ENCODE assay signal across 8 cellular contexts in the genomic region with DNA sequence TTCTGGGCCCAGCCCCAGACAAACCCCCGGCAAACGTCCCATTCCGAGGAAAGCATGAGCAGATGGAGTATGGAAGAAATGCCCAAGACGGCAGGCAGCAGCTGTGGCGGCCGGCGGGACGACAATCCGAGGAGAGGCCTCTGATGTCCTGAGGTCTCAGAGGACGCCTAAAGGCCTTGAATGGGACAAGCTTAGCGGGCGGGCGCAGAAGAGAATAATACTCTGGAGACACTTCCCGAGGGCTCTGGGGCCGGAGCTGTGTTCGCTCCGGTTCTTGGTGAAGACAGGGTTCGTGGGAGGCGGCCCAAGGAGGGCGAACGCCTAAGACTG. TPM values are rescaled to one million over a fixed set of nuclear protein-coding genes. Genes with fewer than 3 reads are reported as not detected.
DNase-seq lines count a peak whose midpoint lies in the region; ATAC-seq and TF ChIP-seq lines count a peak whose summit lies in the region.

No MANE protein-coding gene starts in this region.

- H3K27me3 ChIP-seq in right lobe of liver = no peaks in the 10 kb centered on the region
- H3K27me3 ChIP-seq in tibial nerve = no peaks in the 10 kb centered on the region

- no peak for TF ChIP-seq EP300 in tibial nerve (IDR thresholded peaks at IDR 0.05)

- TF ChIP-seq POLR2A in right lobe of liver (IDR thresholded peaks at IDR 0.05) (no peak), tibial nerve (IDR thresholded peaks at IDR 0.05) (no peak)

- WGBS in right lobe of liver (ENCODE audit: insufficient coverage, low coverage, low lambda C conversion rate, missing lambda C conversion rate) = 4% methylated on average over 21 of the region's 21 CpGs
- WGBS in tibial nerve, 2 donors = 1 to 11% methylated on average over 21 of the region's 21 CpGs

- TF ChIP-seq CTCF in astrocyte of the cerebellum (IDR thresholded peaks at IDR 0.05; ENCODE audit: low read depth, low read length, missing control alignments) (no peak), right lobe of liver (IDR thresholded peaks at IDR 0.05) (no peak), tibial nerve (IDR thresholded peaks at IDR 0.05) (no peak), GM10266 (IDR thresholded peaks at IDR 0.05; ENCODE audit: control insufficient read depth, insufficient read depth, low read depth, missing control alignments) (no peak)

- no peaks in the 10 kb centered on the region for H3K9me3 ChIP-seq in right lobe of liver
- H3K9me3 ChIP-seq in tibial nerve = no peaks in the 10 kb centered on the region

- H3K4me1 ChIP-seq in right lobe of liver = peaks cover 0 to 10% (median 3%) of the 10 kb centered on the region in 4 donors
- peaks cover 0 to 32% (median 21%) of the 10 kb centered on the region in 4 donors for H3K4me1 ChIP-seq in tibial nerve

- peak overlapping the region; percentile 41 to 75 (median 66) for H3K27ac ChIP-seq in right lobe of liver
- peak overlapping the region; percentile 69 to 94 (median 88) for H3K27ac ChIP-seq in tibial nerve

- in situ Hi-C loops in astrocyte of the cerebellum (cut with HindIII; ENCODE audit: low sequenced_read_pairs) = no loop called here
- in situ Hi-C loops in ACHN (cut with HindIII; ENCODE audit: low pct_ligation_motif_present, low pct_unique_long_range_greater_than_20kb, low sequenced_read_pairs) = no loop called here

- peak overlapping the region; percentile 96 for H3K27ac Mint-ChIP-seq in activated T-cell treated with anti-CD3 and anti-CD28 coated beads, Interleukin-2, amount 50 U/mL, for 24 hours

- intact Hi-C loops in right lobe of liver (cut with DNase I) = no loop called here

- peak overlapping the region; percentile 84 for H3K4me3 ChIP-seq in astrocyte of the cerebellum (ENCODE audit: low read depth, low read length)
- peak overlapping the region; percentile 59 to 72 (median 61) for H3K4me3 ChIP-seq in right lobe of liver
- H3K4me3 ChIP-seq in tibial nerve = peak overlapping the region; percentile 56 to 74 (median 62)

- no peaks in the 10 kb centered on the region for H3K27me3 Mint-ChIP-seq in activated T-cell treated with anti-CD3 and anti-CD28 coated beads, Interleukin-2, amount 50 U/mL, for 24 hours

- peak overlapping the region; percentile 94 for H3K4me3 Mint-ChIP-seq in activated T-cell treated with anti-CD3 and anti-CD28 coated beads, Interleukin-2, amount 50 U/mL, for 24 hours

- peaks cover 0 to 49% (median 23%) of the 10 kb centered on the region in 4 donors for H3K36me3 ChIP-seq in right lobe of liver
- H3K36me3 ChIP-seq in tibial nerve = peaks cover 6 to 78% (median 11%) of the 10 kb centered on the region in 3 donors

- no peaks in the 10 kb centered on the region for H3K9me3 Mint-ChIP-seq in activated T-cell treated with anti-CD3 and anti-CD28 coated beads, Interleukin-2, amount 50 U/mL, for 24 hours

- peaks cover 98% of the 10 kb centered on the region for H3K36me3 Mint-ChIP-seq in activated T-cell treated with anti-CD3 and anti-CD28 coated beads, Interleukin-2, amount 50 U/mL, for 24 hours (ENCODE audit: low read depth)

- H3K4me1 Mint-ChIP-seq in activated T-cell treated with anti-CD3 and anti-CD28 coated beads, Interleukin-2, amount 50 U/mL, for 24 hours (ENCODE audit: low read depth) = peaks cover 54% of the 10 kb centered on the region

- ATAC-seq in right lobe of liver (peak in 1 of 4 donors; percentile 40), GM18502 (IDR thresholded peaks at IDR 0.05; ENCODE audit: poor library complexity, unreplicated experiment) (no peak)

- DNase-seq in activated T-cell treated with anti-CD3 and anti-CD28 coated beads, Interleukin-2, amount 50 U/mL, for 24 hours = no peak
- DNase-seq in activated T-cell treated with anti-CD3 and anti-CD28 coated beads for 4 hours = no peak
- DNase-seq in astrocyte of the cerebellum (ENCODE audit: low read depth) = no peak
- DNase-seq in right lobe of liver = no peak
- DNase-seq in tibial nerve (ENCODE audit: low spot score in 2 of 2) = no peak
- no peak for DNase-seq in ACHN
- DNase-seq in GM10266 (ENCODE audit: extremely low spot score) = no peak

RNA-seq across cellular contexts. Expression of gene OGG1, which starts 0.5 kb away (rescaled TPM):
- total RNA-seq in right lobe of liver (10 to 100 TPM; 12.3 to 27.8 (median 15.7) TPM), tibial nerve (10 to 100 TPM; 26.8 to 54.9 (median 40.6) TPM)

RNA-seq across cellular contexts. Expression of gene BRPF1, which starts 17.8 kb away (rescaled TPM):
- 1 to 10 TPM; 3.5 to 5.4 (median 5.1) TPM for total RNA-seq in right lobe of liver
- total RNA-seq in tibial nerve = 10 to 100 TPM; 18.0 to 21.0 (median 20.6) TPM

RNA-seq across cellular contexts. Expression of gene CAMK1, which starts 20.4 kb away (rescaled TPM):
- 10 to 100 TPM; 10.8 to 33.4 (median 24.5) TPM for total RNA-seq in right lobe of liver
- 10 to 100 TPM; 60.3 to 94.8 (median 72.2) TPM for total RNA-seq in tibial nerve

RNA-seq across cellular contexts. Expression of gene TADA3, which starts 43.0 kb away (rescaled TPM):
- total RNA-seq in right lobe of liver (10 to 100 TPM; 24.6 to 43.8 (median 28.1) TPM), tibial nerve (10 to 100 TPM; 56.1 to 69.0 (median 65.4) TPM)

RNA-seq across cellular contexts. Expression of gene ARPC4, which starts 43.6 kb away (rescaled TPM):
- total RNA-seq in right lobe of liver = 10 to 100 TPM; 42.0 to 80.3 (median 57.3) TPM
- total RNA-seq in tibial nerve = 100 to 1,000 TPM in 2 of 4 donors, 10 to 100 TPM in 2; 96.3 to 169 (median 125) TPM
